In the genomic region with DNA sequence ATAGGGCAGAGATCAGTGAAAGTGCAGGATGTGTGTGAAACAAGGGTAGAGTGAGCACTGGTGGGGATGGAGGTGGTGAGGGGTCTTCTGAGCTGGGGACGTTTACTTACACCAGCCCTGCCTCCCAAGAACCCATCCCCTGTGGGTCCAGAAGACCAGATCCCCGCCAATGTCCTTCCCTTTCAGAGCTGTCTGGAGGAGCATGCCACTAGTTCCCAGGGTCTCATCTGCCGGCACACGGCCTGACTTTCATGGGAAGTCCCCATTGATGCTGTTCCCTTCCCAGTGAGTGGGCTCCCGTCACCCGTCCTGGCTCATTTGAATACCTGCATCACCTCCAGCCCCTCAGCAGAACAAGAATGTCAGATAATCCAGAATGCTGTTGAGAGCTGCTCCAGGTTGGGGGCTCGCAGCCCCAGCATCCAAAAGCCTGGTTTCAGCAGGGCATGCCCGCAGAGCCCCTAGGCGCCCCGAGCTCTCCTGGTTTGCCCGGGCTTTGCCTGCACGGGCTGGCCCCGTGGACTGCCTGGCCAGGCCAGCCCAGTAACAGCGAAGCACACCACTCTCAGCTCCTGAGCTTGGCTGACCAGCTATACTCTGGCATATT, we compare ENCODE assay signal across 22 cellular contexts.
"Had no signal": no experiment of that assay in that cellular context is flagged by ENCODE, and none has a peak within 500 bp of the region (broad histone marks: within the 10 kb centered on the region; RNA-seq: fewer than 3 reads in every experiment).

No MANE protein-coding gene starts in this region.

- H3K4me1 ChIP-seq: adrenal gland had no signal

- H3K4me3 Mint-ChIP-seq: activated CD4-positive, alpha-beta memory T cell treated with anti-CD3 and anti-CD28 coated beads for 36 hours; activated CD4-positive, alpha-beta T cell treated with anti-CD3 and anti-CD28 coated beads, Interleukin-2, amount 10 ng/mL, durations not matched to agents 7 days and 5 days; activated naive CD8-positive, alpha-beta T cell treated with anti-CD3 and anti-CD28 coated beads, Interleukin-2, amount 10 ng/mL, durations not matched to agents 7 days and 5 days; activated T-cell treated with anti-CD3 and anti-CD28 coated beads, Interleukin-2, amount 50 U/mL, for 24 hours; IgD-negative memory B cell; T-cell had no signal

- H3K36me3 Mint-ChIP-seq: activated naive CD8-positive, alpha-beta T cell treated with anti-CD3 and anti-CD28 coated beads, Interleukin-2, amount 10 ng/mL, durations not matched to agents 7 days and 5 days had no signal

- H3K27ac Mint-ChIP-seq: activated CD4-positive, alpha-beta memory T cell treated with anti-CD3 and anti-CD28 coated beads for 36 hours; activated CD4-positive, alpha-beta T cell treated with anti-CD3 and anti-CD28 coated beads, Interleukin-2, amount 10 ng/mL, durations not matched to agents 7 days and 5 days; activated naive CD8-positive, alpha-beta T cell treated with anti-CD3 and anti-CD28 coated beads, Interleukin-2, amount 10 ng/mL, durations not matched to agents 7 days and 5 days; activated T-cell treated with anti-CD3 and anti-CD28 coated beads, Interleukin-2, amount 50 U/mL, for 24 hours; IgD-negative memory B cell; T-cell had no signal

- ATAC-seq: T-cell had no signal

- H3K27me3 Mint-ChIP-seq: activated CD4-positive, alpha-beta memory T cell treated with anti-CD3 and anti-CD28 coated beads for 36 hours; activated CD4-positive, alpha-beta T cell treated with anti-CD3 and anti-CD28 coated beads, Interleukin-2, amount 10 ng/mL, durations not matched to agents 7 days and 5 days; activated naive CD8-positive, alpha-beta T cell treated with anti-CD3 and anti-CD28 coated beads, Interleukin-2, amount 10 ng/mL, durations not matched to agents 7 days and 5 days; activated T-cell treated with anti-CD3 and anti-CD28 coated beads, Interleukin-2, amount 50 U/mL, for 24 hours; IgD-negative memory B cell; T-cell had no signal

- H3K27ac ChIP-seq: adrenal gland, SK-N-MC, VCaP had no signal

- H3K36me3 ChIP-seq: adrenal gland had no signal

- H3K9me3 Mint-ChIP-seq: activated CD4-positive, alpha-beta memory T cell treated with anti-CD3 and anti-CD28 coated beads for 36 hours; activated CD4-positive, alpha-beta T cell treated with anti-CD3 and anti-CD28 coated beads, Interleukin-2, amount 10 ng/mL, durations not matched to agents 7 days and 5 days had no signal

- H3K4me1 Mint-ChIP-seq: activated CD4-positive, alpha-beta T cell treated with anti-CD3 and anti-CD28 coated beads, Interleukin-2, amount 10 ng/mL, durations not matched to agents 7 days and 5 days; activated naive CD8-positive, alpha-beta T cell treated with anti-CD3 and anti-CD28 coated beads, Interleukin-2, amount 10 ng/mL, durations not matched to agents 7 days and 5 days; IgD-negative memory B cell had no signal

- H3K9me3 ChIP-seq: adrenal gland had no signal

- H3K27me3 ChIP-seq: adrenal gland had no signal

- DNase-seq: activated CD4-positive, alpha-beta memory T cell treated with anti-CD3 and anti-CD28 coated beads for 36 hours; activated CD4-positive, alpha-beta T cell treated with anti-CD3 and anti-CD28 coated beads, Interleukin-2, amount 10 ng/mL, durations not matched to agents 7 days and 5 days; activated CD4-positive, CD25-positive, alpha-beta regulatory T cell; activated naive CD4-positive, alpha-beta T cell treated with anti-CD3 and anti-CD28 coated beads, Interleukin-2, amount 50 U/mL, for 16 hours; activated naive CD8-positive, alpha-beta T cell treated with anti-CD3 and anti-CD28 coated beads, Interleukin-2, amount 10 ng/mL, durations not matched to agents 7 days and 5 days; activated T-cell treated with anti-CD3 and anti-CD28 coated beads, Interleukin-2, amount 50 U/mL, for 24 hours; anterior cingulate cortex; KG1; NCI-H1092 treated with DMSO at 0.1 percent for 48 hours; NCI-H1436; NCI-H1694 treated with DMSO at 0.1 percent for 48 hours; NCI-H2029 treated with DMSO at 0.1 percent for 48 hours; NCI-H345; NCI-H510A; NCI-H526 treated with DMSO at 0.1 percent for 48 hours; NCI-H82; T-cell; T-helper 2 cell had no signal

- H3K4me3 ChIP-seq: adrenal gland, SK-N-MC had no signal
